19 cellular contexts compared by ENCODE assay signal in the genomic region with DNA sequence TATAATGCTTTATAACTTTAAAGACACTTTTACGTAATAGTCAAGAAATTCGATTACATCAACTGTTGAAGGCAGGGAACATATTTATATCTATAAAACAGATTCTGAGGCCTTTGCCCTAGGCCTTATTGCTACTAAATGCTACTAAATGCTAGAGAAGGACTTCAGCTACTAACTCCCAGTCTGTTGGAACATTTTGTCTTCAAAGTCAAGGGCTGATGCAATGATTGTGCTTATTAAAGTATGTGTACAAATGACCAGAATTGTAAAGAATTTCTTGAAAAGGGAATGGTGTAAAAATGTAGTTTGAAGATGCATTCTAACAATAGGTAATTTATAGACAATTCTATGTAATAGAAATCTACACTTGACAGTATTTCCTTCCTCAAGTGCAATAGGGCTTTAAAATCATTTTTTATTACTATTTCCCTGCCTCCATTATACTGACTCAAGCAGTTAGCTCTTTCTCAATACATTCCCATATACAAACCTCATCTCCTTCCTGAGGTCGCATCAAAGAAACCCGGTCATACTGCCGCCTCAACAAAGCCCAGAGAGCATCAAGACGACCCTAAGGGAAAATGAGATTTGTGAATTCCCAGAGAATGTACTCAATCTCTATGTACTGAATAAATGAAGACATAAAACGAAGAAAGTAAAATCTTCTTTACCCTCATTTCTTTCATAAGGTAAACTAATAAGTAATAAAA.
DNase-seq lines count a peak whose midpoint lies in the region; ATAC-seq, FAIRE-seq and TF ChIP-seq lines count a peak whose summit lies in the region.
"Had no signal": no experiment of that assay in that cellular context is flagged by ENCODE, and none has a peak within 500 bp of the region (broad histone marks: within the 10 kb centered on the region; RNA-seq: fewer than 3 reads in every experiment).

No MANE protein-coding gene starts in this region.

- H3K9ac ChIP-seq in mammary epithelial cell (ENCODE audit: insufficient read depth, low read length) (no peak overlapping the region), keratinocyte (ENCODE audit: control insufficient read depth, extremely low read depth, insufficient read depth, low read length) (no peak overlapping the region)

- H3K4me3 Mint-ChIP-seq in MCF 10A (ENCODE audit: unreplicated experiment), result no peak overlapping the region
- no peak overlapping the region for H3K4me3 Mint-ChIP-seq in GM23338
- H3K4me3 Mint-ChIP-seq: CD14-positive monocyte; CD8-positive, alpha-beta T cell; HFFc6 had no signal

- 97% methylated on average over 7 of the region's 7 CpGs for WGBS in mammary epithelial cell (ENCODE audit: low coverage, missing lambda C conversion rate)

- no peak overlapping the region for H3K27ac ChIP-seq in mammary epithelial cell (ENCODE audit: insufficient read depth, low read depth, low read length)
- no peak overlapping the region for H3K27ac ChIP-seq in keratinocyte (ENCODE audit: control insufficient read depth, insufficient read depth, low read length)
- H3K27ac ChIP-seq in GM23338 (ENCODE audit: low read depth), result no peak overlapping the region
- H3K27ac ChIP-seq: 22Rv1 had no signal

- H2AFZ ChIP-seq in mammary epithelial cell (ENCODE audit: low read depth, low read length) (no peak overlapping the region), keratinocyte (ENCODE audit: control insufficient read depth, low read length) (no peak overlapping the region), GM23338 (no peak overlapping the region)

- H3K4me3 ChIP-seq in mammary epithelial cell (replicated peaks in 1 of 3; ENCODE audit: insufficient read depth in 1 of 3, low read depth in 2 of 3, low read length in 3 of 3), result no peak overlapping the region
- H3K4me3 ChIP-seq in keratinocyte (ENCODE audit: control insufficient read depth in 2 of 3, extremely low read depth in 1 of 3, insufficient read depth in 2 of 3, low read depth in 1 of 3, low read length in 3 of 3), result no peak overlapping the region
- no peak overlapping the region for H3K4me3 ChIP-seq in GM23338

- H3K9me1 ChIP-seq in keratinocyte (ENCODE audit: control insufficient read depth, extremely low read depth, insufficient read depth, low read length), result no peaks in the 10 kb centered on the region

- intact Hi-C loops in MCF 10A (cut with micrococcal nuclease) (no loop called here), mammary epithelial cell (cut with micrococcal nuclease) (no loop called here)

- H3K4me2 ChIP-seq in mammary epithelial cell (ENCODE audit: insufficient read depth, low read depth, low read length) (no peak overlapping the region), keratinocyte (ENCODE audit: control insufficient read depth, extremely low read depth, insufficient read depth, low read depth, low read length) (no peak overlapping the region), GM23338 (no peak overlapping the region)

- dilution Hi-C loops in mammary epithelial cell (cut with HindIII; ENCODE audit: low sequenced_read_pairs), result no loop called here
- dilution Hi-C loops in keratinocyte (cut with MboI; ENCODE audit: extremely low pct_ligation_motif_present, low sequenced_read_pairs), result no loop called here

- POLR2A ChIA-PET in MCF 10A (lab: Yijun Ruan, JAX), result no interaction called here

- H3K36me3 Mint-ChIP-seq in MCF 10A (ENCODE audit: insufficient read depth, unreplicated experiment), result peaks cover 42% of the 10 kb centered on the region
- no peaks in the 10 kb centered on the region; the same call in 2 of the 3 replicates for H3K36me3 Mint-ChIP-seq in GM23338 (ENCODE audit: low read depth)

- no peaks in the 10 kb centered on the region for H3K9me3 ChIP-seq in mammary epithelial cell (replicated peaks; ENCODE audit: insufficient read depth, low read length)
- no peaks in the 10 kb centered on the region for H3K9me3 ChIP-seq in keratinocyte (ENCODE audit: control insufficient read depth, low read depth, low read length)

- CTCF ChIA-PET in MCF 10A (lab: Yijun Ruan, JAX) (no interaction called here), mammary epithelial cell (lab: Charles Lee; ENCODE audit: low non-redundant PET) (no interaction called here)

- ATAC-seq in HG02870 (IDR thresholded peaks at IDR 0.05; ENCODE audit: unreplicated experiment) (no peak), GM23338 (no peak)
- ATAC-seq: CD8-positive, alpha-beta T cell had no signal

- in situ Hi-C loops in mammary epithelial cell (cut with MboI; ENCODE audit: low sequenced_read_pairs in 2 of 2), result no loop called here

- H3K9me3 Mint-ChIP-seq in MCF 10A (ENCODE audit: unreplicated experiment), result no peaks in the 10 kb centered on the region
- no peaks in the 10 kb centered on the region; the same call in 2 of the 3 replicates for H3K9me3 Mint-ChIP-seq in GM23338
- H3K9me3 Mint-ChIP-seq: HFFc6 had no signal

- H3K27ac Mint-ChIP-seq in MCF 10A (ENCODE audit: low read depth, unreplicated experiment) (peak overlapping the region; percentile 57), GM23338 (no peak overlapping the region)
- H3K27ac Mint-ChIP-seq: CD8-positive, alpha-beta T cell; HFFc6 had no signal

- no peaks in the 10 kb centered on the region for H3K9me2 ChIP-seq in GM23338 (ENCODE audit: insufficient read depth)

- H3K36me3 ChIP-seq in mammary epithelial cell (ENCODE audit: insufficient read depth, low read length) (peaks cover 32% of the 10 kb centered on the region), keratinocyte (ENCODE audit: control insufficient read depth in 2 of 2, extremely low read depth in 1 of 2, insufficient read depth in 2 of 2, low read length in 2 of 2) (peaks cover 10 to 19% of the 10 kb centered on the region in 2 experiments), GM23338 (ENCODE audit: insufficient read depth) (no peaks in the 10 kb centered on the region)

- DNase-seq in MCF 10A (ENCODE audit: unreplicated experiment) (no peak), mammary epithelial cell (no peak), fibroblast of gingiva (ENCODE audit: low read depth) (peak; percentile 16), keratinocyte (ENCODE audit: low read depth, low spot score) (no peak), NAMALWA (ENCODE audit: low spot score) (no peak), GOT3 (lab: John Stamatoyannopoulos, UW) (no peak), GM23338 (ENCODE audit: low spot score) (no peak)
- DNase-seq: CD8-positive, alpha-beta T cell; COR-L47; DND-41; GDM1; HCEC 1CT; HFFc6 had no signal

- no peaks in the 10 kb centered on the region for H3K27me3 ChIP-seq in mammary epithelial cell (ENCODE audit: insufficient read depth, low read length)
- H3K27me3 ChIP-seq in keratinocyte (ENCODE audit: control insufficient read depth, extremely low read depth, insufficient read depth, low read length), result no peaks in the 10 kb centered on the region
- H3K27me3 ChIP-seq in GM23338 (ENCODE audit: insufficient read depth), result no peaks in the 10 kb centered on the region

- H3K4me1 ChIP-seq in mammary epithelial cell (ENCODE audit: insufficient read depth, low read length) (no peaks in the 10 kb centered on the region), keratinocyte (ENCODE audit: control insufficient read depth, extremely low read depth, insufficient read depth, low read length) (no peaks in the 10 kb centered on the region), GM23338 (ENCODE audit: insufficient read depth) (no peaks in the 10 kb centered on the region)

- H4K20me1 ChIP-seq in mammary epithelial cell (ENCODE audit: insufficient read depth, low read length) (no peaks in the 10 kb centered on the region), keratinocyte (ENCODE audit: control insufficient read depth, extremely low read depth, insufficient read depth, low read length) (no peaks in the 10 kb centered on the region), GM23338 (replicated peaks; ENCODE audit: insufficient read depth) (no peaks in the 10 kb centered on the region)

- BruUV-seq in MCF 10A (replicated peaks; lab: Mats Ljungman, UMichigan), result no TSS peak
- BruUV-seq in mammary epithelial cell (replicated peaks; lab: Mats Ljungman, UMichigan), result no TSS peak

- H3F3A ChIP-seq in GM23338 (replicated peaks; ENCODE audit: low read depth), result no peaks in the 10 kb centered on the region

- H3K79me2 ChIP-seq in mammary epithelial cell (ENCODE audit: insufficient read depth, low read length), result no peaks in the 10 kb centered on the region
- peaks cover 21% of the 10 kb centered on the region for H3K79me2 ChIP-seq in keratinocyte (ENCODE audit: control insufficient read depth, insufficient read depth, low read length)
- no peaks in the 10 kb centered on the region for H3K79me2 ChIP-seq in GM23338 (replicated peaks; ENCODE audit: insufficient read depth)

- H3K27me3 Mint-ChIP-seq in MCF 10A (ENCODE audit: insufficient read depth, unreplicated experiment) (no peaks in the 10 kb centered on the region), GM23338 (ENCODE audit: insufficient read depth, low read depth, poor library complexity) (no peaks in the 10 kb centered on the region)

- no peak for TF ChIP-seq CTCF in MCF 10A (IDR thresholded peaks at IDR 0.05; ENCODE audit: unreplicated experiment)
- no peak for TF ChIP-seq CTCF in mammary epithelial cell (conservative IDR thresholded peaks at IDR 0.05 in 1 of 2, IDR thresholded peaks at IDR 0.05 in 1 of 2; ENCODE audit: extremely low read depth in 1 of 2, insufficient read depth in 1 of 2, low read depth in 1 of 2, low read length in 2 of 2)
- TF ChIP-seq CTCF in keratinocyte (optimal IDR thresholded peaks at IDR 0.05 in 1 of 3, IDR thresholded peaks at IDR 0.05 in 1 of 3, conservative IDR thresholded peaks at IDR 0.05 in 1 of 3; ENCODE audit: extremely low read depth in 1 of 3, insufficient read depth in 2 of 3, low read length in 3 of 3), result no peak
- TF ChIP-seq CTCF in GM23338 (conservative IDR thresholded peaks at IDR 0.05; ENCODE audit: low read depth in 2 of 2), result no peak

- no peaks in the 10 kb centered on the region for H3K4me1 Mint-ChIP-seq in MCF 10A (ENCODE audit: insufficient read depth, unreplicated experiment)
- H3K4me1 Mint-ChIP-seq in GM23338, result 0 out of 3 replicates have a peak, but pooled peaks cover 3% of the 10 kb centered on the region

- peak; percentile 9 for FAIRE-seq in keratinocyte (lab: Jason Lieb, UNC)
- FAIRE-seq: D721Med, GM12892, HTR-8/SVneo had no signal
